8 cellular contexts compared by ENCODE assay signal in genomic region chr2:231197741-231198290, GRCh38. TPM values are rescaled to one million over a fixed set of nuclear protein-coding genes. Genes with fewer than 3 reads are reported as not detected.
DNase-seq lines count a peak whose midpoint lies in the region; ATAC-seq and TF ChIP-seq lines count a peak whose summit lies in the region.

No MANE protein-coding gene starts in this region.

- no peaks in the 10 kb centered on the region for H3K9me3 Mint-ChIP-seq in dendritic cell treated with granulocyte-macrophage colony-stimulating factor and Interleukin-4, amounts not matched to agents 40 ng/mL and 50 ng/mL, for 4 days
- no peaks in the 10 kb centered on the region for H3K9me3 Mint-ChIP-seq in natural killer cell

- H3K36me3 Mint-ChIP-seq in dendritic cell treated with granulocyte-macrophage colony-stimulating factor and Interleukin-4, amounts not matched to agents 40 ng/mL and 50 ng/mL, for 4 days (ENCODE audit: low read depth), result no peaks in the 10 kb centered on the region
- no peaks in the 10 kb centered on the region for H3K36me3 Mint-ChIP-seq in natural killer cell

- TF ChIP-seq CTCF in LNCaP clone FGC (IDR thresholded peaks at IDR 0.05; ENCODE audit: control insufficient read depth, extremely low read depth, insufficient read depth) (no peak), natural killer cell (IDR thresholded peaks at IDR 0.05) (no peak), GM10248 (IDR thresholded peaks at IDR 0.05; ENCODE audit: control extremely low read depth, extremely low read depth, low read depth, missing control alignments) (no peak)

- H3K4me1 Mint-ChIP-seq in dendritic cell treated with granulocyte-macrophage colony-stimulating factor and Interleukin-4, amounts not matched to agents 40 ng/mL and 50 ng/mL, for 4 days (ENCODE audit: low read depth), result peaks cover 11% of the 10 kb centered on the region
- peaks cover 9 to 13% of the 10 kb centered on the region in 2 donors for H3K4me1 Mint-ChIP-seq in natural killer cell

- POLR2A ChIA-PET in GM10248 (lab: Yijun Ruan, JAX), result interaction anchor here (1.0 to 1.6 kb wide), 2 partner anchors 22 to 30 kb away, joined by 3 read pairs; no protein-coding TSS in a partner anchor

- DNase-seq in LNCaP clone FGC (ENCODE audit: low read depth) (no peak), natural killer cell (no peak), NCI-H2171 (lab: John Stamatoyannopoulos, UW) (no peak), NCI-H146 treated with DMSO at 0.1 percent for 48 hours (lab: John Stamatoyannopoulos, UW; ENCODE audit: unreplicated experiment) (no peak), GM10248 (ENCODE audit: extremely low spot score) (no peak)

- peak overlapping the region; percentile 90 for H3K4me2 ChIP-seq in BLaER1

- peak overlapping the region; percentile 84 for H3K4me3 Mint-ChIP-seq in dendritic cell treated with granulocyte-macrophage colony-stimulating factor and Interleukin-4, amounts not matched to agents 40 ng/mL and 50 ng/mL, for 4 days
- peak overlapping the region; percentile 94 for H3K4me3 Mint-ChIP-seq in natural killer cell

- no peaks in the 10 kb centered on the region for H3K9me3 ChIP-seq in BLaER1

- peaks cover 40% of the 10 kb centered on the region for H3K27me3 Mint-ChIP-seq in dendritic cell treated with granulocyte-macrophage colony-stimulating factor and Interleukin-4, amounts not matched to agents 40 ng/mL and 50 ng/mL, for 4 days
- H3K27me3 Mint-ChIP-seq in natural killer cell (ENCODE audit: low read depth in 2 of 2), result peaks cover 0 to 10% of the 10 kb centered on the region in 2 donors

- peak overlapping the region; percentile 61 for H3K9ac ChIP-seq in BLaER1

- peaks cover 13% of the 10 kb centered on the region for H3K4me1 ChIP-seq in BLaER1

- intact Hi-C loops in dendritic cell treated with granulocyte-macrophage colony-stimulating factor and Interleukin-4, amounts not matched to agents 40 ng/mL and 50 ng/mL, for 4 days (cut with micrococcal nuclease), result no loop called here
- intact Hi-C loops in natural killer cell (cut with micrococcal nuclease), result no loop called here

- peak overlapping the region; percentile 77 for H3K4me3 ChIP-seq in BLaER1
- H3K4me3 ChIP-seq in LNCaP clone FGC (ENCODE audit: low read depth, low read length), result peak overlapping the region; percentile 85

- peak overlapping the region; percentile 41 for H3K27ac Mint-ChIP-seq in dendritic cell treated with granulocyte-macrophage colony-stimulating factor and Interleukin-4, amounts not matched to agents 40 ng/mL and 50 ng/mL, for 4 days
- peak overlapping the region; percentile 53 to 85 for H3K27ac Mint-ChIP-seq in natural killer cell

- no peaks in the 10 kb centered on the region for H4K20me1 ChIP-seq in BLaER1

- H3K27ac ChIP-seq in BLaER1, result no peak overlapping the region

- H3K27me3 ChIP-seq in BLaER1, result peaks cover under 1% of the 10 kb centered on the region; the same call in 1 of the 2 replicates

- no peak for ATAC-seq in natural killer cell
- no peak for ATAC-seq in GM18511 (IDR thresholded peaks at IDR 0.05; ENCODE audit: unreplicated experiment)

- CTCF ChIA-PET in GM10248 (lab: Yijun Ruan, JAX), result interaction anchor here (0.6 to 4.2 kb wide), 7 partner anchors 9 to 196 kb away, joined by 3 to 18 read pairs (median 4); no protein-coding TSS in a partner anchor

- no peaks in the 10 kb centered on the region for H3K36me3 ChIP-seq in BLaER1

RNA-seq across cellular contexts. Expression of gene ARMC9, which starts 0.6 kb away (rescaled TPM):
- 1 to 10 TPM; 1.2 to 2.3 (median 2.0) TPM for total RNA-seq in natural killer cell
